7 cellular contexts compared by ENCODE assay signal in genomic region chr12:131293321-131294015, GRCh38.
A peak's percentile ranks its signal among the peaks of the same experiment; 100 is the strongest.
DNase-seq lines count a peak whose midpoint lies in the region; ATAC-seq and TF ChIP-seq lines count a peak whose summit lies in the region.
"Not testable (repeated sequence)": the region's sequence is repeated elsewhere in the genome, so short reads cannot be mapped to it uniquely, and the experiment has no call there.

No MANE protein-coding gene starts in this region.

- H3K27me3 ChIP-seq in endodermal cell (ENCODE audit: control insufficient read depth, insufficient read depth, low read length, poor library complexity, severe bottlenecking); testis: not testable (repeated sequence)

- not testable (repeated sequence) for H3K9me3 Mint-ChIP-seq in activated CD8-positive, alpha-beta memory T cell treated with anti-CD3 and anti-CD28 coated beads, Interleukin-2, amount 10 ng/mL, durations not matched to agents 7 days and 5 days (ENCODE audit: low read depth); endodermal cell; osteocyte (ENCODE audit: unreplicated experiment)

- CTCF ChIA-PET in activated CD8-positive, alpha-beta memory T cell treated with anti-CD3 and anti-CD28 coated beads, Interleukin-2, amount 10 ng/mL, durations not matched to agents 7 days and 5 days (lab: Charles Lee): not testable (repeated sequence)

- not testable (repeated sequence) for H3K4me1 Mint-ChIP-seq in activated CD8-positive, alpha-beta memory T cell treated with anti-CD3 and anti-CD28 coated beads, Interleukin-2, amount 10 ng/mL, durations not matched to agents 7 days and 5 days; endodermal cell; osteocyte (ENCODE audit: unreplicated experiment)

- ATAC-seq in activated CD8-positive, alpha-beta memory T cell treated with anti-CD3 and anti-CD28 coated beads, Interleukin-2, amount 10 ng/mL, durations not matched to agents 7 days and 5 days: not testable (repeated sequence)

- H3K9me3 ChIP-seq in endodermal cell (ENCODE audit: control insufficient read depth, low read length); testis: not testable (repeated sequence)

- intact Hi-C loops in testis (cut with DNase I; ENCODE audit: low total_unique reads): not testable (repeated sequence)

- H3K36me3 Mint-ChIP-seq in activated CD8-positive, alpha-beta memory T cell treated with anti-CD3 and anti-CD28 coated beads, Interleukin-2, amount 10 ng/mL, durations not matched to agents 7 days and 5 days; endodermal cell (ENCODE audit: low read depth); osteocyte (ENCODE audit: unreplicated experiment): not testable (repeated sequence)

- H3K27ac ChIP-seq in endodermal cell (ENCODE audit: low read depth, low read length); testis: not testable (repeated sequence)

- not testable (repeated sequence) for H3K27me3 Mint-ChIP-seq in activated CD8-positive, alpha-beta memory T cell treated with anti-CD3 and anti-CD28 coated beads, Interleukin-2, amount 10 ng/mL, durations not matched to agents 7 days and 5 days; endodermal cell (ENCODE audit: insufficient read depth); osteocyte (ENCODE audit: unreplicated experiment)

- H3K4me1 ChIP-seq in endodermal cell (ENCODE audit: control insufficient read depth, insufficient read depth, low read length); testis: not testable (repeated sequence)

- H3K36me3 ChIP-seq in endodermal cell (ENCODE audit: control insufficient read depth, insufficient read depth, low read length); testis (ENCODE audit: low read depth, missing control alignments): not testable (repeated sequence)

- not testable (repeated sequence) for H3K4me3 Mint-ChIP-seq in activated CD8-positive, alpha-beta memory T cell treated with anti-CD3 and anti-CD28 coated beads, Interleukin-2, amount 10 ng/mL, durations not matched to agents 7 days and 5 days; endodermal cell; osteocyte (ENCODE audit: unreplicated experiment)

- not testable (repeated sequence) for H3K27ac Mint-ChIP-seq in activated CD8-positive, alpha-beta memory T cell treated with anti-CD3 and anti-CD28 coated beads, Interleukin-2, amount 10 ng/mL, durations not matched to agents 7 days and 5 days; endodermal cell; osteocyte (ENCODE audit: unreplicated experiment)

- H3K9ac ChIP-seq in endodermal cell (ENCODE audit: extremely low read depth, low read length, poor library complexity, severe bottlenecking): not testable (repeated sequence)

- TF ChIP-seq POLR2A in testis (IDR thresholded peaks at IDR 0.05): not testable (repeated sequence)

- peak; percentile 25 for DNase-seq in Daoy (ENCODE audit: low read depth)
- DNase-seq in activated CD8-positive, alpha-beta memory T cell treated with anti-CD3 and anti-CD28 coated beads, Interleukin-2, amount 10 ng/mL, durations not matched to agents 7 days and 5 days: peak; percentile 25
- peak; percentile 45 for DNase-seq in endodermal cell
- peak; percentile 65 for DNase-seq in left kidney (ENCODE audit: low read depth, low spot score)
- peak; percentile 27 for DNase-seq in midbrain (lab: John Stamatoyannopoulos, UW)
- peak; percentile 82 for DNase-seq in osteocyte (ENCODE audit: extremely low spot score, unreplicated experiment)
- peak; percentile 14 for DNase-seq in testis

- 89 to 90% methylated on average over 11 to 21 of the region's 21 CpGs for WGBS in endodermal cell (ENCODE audit: insufficient coverage in 1 of 2, insufficient read length in 1 of 2), 2 experiments
- 77% methylated on average over 12 to 20 of the region's 21 CpGs for WGBS in testis, 2 donors

- H3K4me3 ChIP-seq in endodermal cell (ENCODE audit: low read length); testis: not testable (repeated sequence)

- not testable (repeated sequence) for TF ChIP-seq CTCF in endodermal cell (conservative IDR thresholded peaks at IDR 0.05); osteocyte (IDR thresholded peaks at IDR 0.05); testis (IDR thresholded peaks at IDR 0.05)

Comparison
In these comparisons a context has a peak if more than half of its experiments do, and no peak if none do; other contexts are left out.
1. DNase-seq: peak in every context shown above with its lines; median percentile 82 in osteocyte; 65 in left kidney; 45 in endodermal cell; 27 in midbrain; 25 in Daoy; 25 in activated CD8-positive, alpha-beta memory T cell treated with anti-CD3 and anti-CD28 coated beads, Interleukin-2, amount 10 ng/mL, durations not matched to agents 7 days and 5 days; 14 in testis.